In the genomic region with DNA sequence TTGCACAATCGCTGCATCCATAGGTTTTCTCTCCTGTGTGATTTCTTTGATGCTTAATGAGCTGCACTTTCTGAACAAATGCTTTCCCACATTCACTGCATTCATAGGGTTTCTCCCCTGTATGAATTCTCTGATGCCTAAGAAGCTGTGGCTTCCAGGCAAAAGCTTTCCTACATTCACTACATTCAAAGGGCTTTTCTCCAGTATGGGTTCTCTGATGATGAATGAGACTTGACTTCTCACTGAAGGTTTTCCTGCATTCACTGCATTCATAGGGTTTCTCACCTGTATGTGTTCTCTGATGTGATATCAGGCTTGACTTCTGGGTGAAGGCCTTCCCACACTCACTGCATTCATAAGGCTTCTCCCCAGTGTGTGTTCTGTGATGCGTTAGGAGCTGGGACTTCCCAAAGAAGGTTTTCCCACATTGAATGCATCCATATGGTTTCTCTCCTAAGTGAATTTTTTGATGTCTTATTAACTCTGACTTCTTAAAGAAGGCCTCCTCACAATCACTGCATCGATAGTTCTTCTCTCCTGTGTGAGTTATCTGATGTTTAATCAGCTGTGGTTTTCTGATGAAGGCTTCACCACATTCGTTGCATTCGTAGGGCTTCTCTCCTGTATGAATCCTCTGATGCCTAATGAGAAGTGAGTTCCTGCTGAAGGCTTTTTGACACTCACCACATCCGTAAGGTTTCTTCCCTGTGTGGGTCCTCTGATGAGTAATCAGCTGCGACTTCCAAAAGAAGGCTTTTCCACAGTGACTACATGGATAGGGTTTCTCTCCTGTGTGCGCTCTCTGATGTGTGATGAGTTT, we compare ENCODE assay signal across 24 cellular contexts. TPM values are rescaled to one million over a fixed set of nuclear protein-coding genes. Genes with fewer than 3 reads are reported as not detected.
DNase-seq lines count a peak whose midpoint lies in the region; ATAC-seq and TF ChIP-seq lines count a peak whose summit lies in the region.
"Had no signal": no experiment of that assay in that cellular context is flagged by ENCODE, and none has a peak within 500 bp of the region (broad histone marks: within the 10 kb centered on the region; RNA-seq: fewer than 3 reads in every experiment).

No MANE protein-coding gene starts in this region.

- peaks cover 100% of the 10 kb centered on the region for H3K9me3 Mint-ChIP-seq in GM23338
- peaks cover 99% of the 10 kb centered on the region for H3K9me3 Mint-ChIP-seq in nephron progenitor cell

- no peak overlapping the region for H3K9ac ChIP-seq in smooth muscle cell (ENCODE audit: low read depth)

- H3K4me1 ChIP-seq in GM23338 (ENCODE audit: insufficient read depth), result no peaks in the 10 kb centered on the region
- H3K4me1 ChIP-seq in SJSA1 (replicated peaks), result no peaks in the 10 kb centered on the region
- no peaks in the 10 kb centered on the region for H3K4me1 ChIP-seq in hepatocyte (ENCODE audit: insufficient read depth)
- no peaks in the 10 kb centered on the region for H3K4me1 ChIP-seq in smooth muscle cell (ENCODE audit: low read depth)
- H3K4me1 ChIP-seq in ovary (ENCODE audit: insufficient read depth), result no peaks in the 10 kb centered on the region
- H3K4me1 ChIP-seq: foreskin keratinocyte, psoas muscle, spleen, stomach, upper lobe of left lung had no signal

- H4K20me1 ChIP-seq in GM23338 (replicated peaks; ENCODE audit: insufficient read depth) (no peaks in the 10 kb centered on the region), hepatocyte (ENCODE audit: insufficient read depth, poor library complexity, severe bottlenecking) (no peaks in the 10 kb centered on the region), smooth muscle cell (ENCODE audit: low read depth) (no peaks in the 10 kb centered on the region)

- H3K36me3 Mint-ChIP-seq in GM23338 (ENCODE audit: low read depth), result peaks cover 91% of the 10 kb centered on the region
- peaks cover 100% of the 10 kb centered on the region for H3K36me3 Mint-ChIP-seq in nephron progenitor cell (ENCODE audit: low read depth)

- H3K4me1 Mint-ChIP-seq in GM23338 (no peaks in the 10 kb centered on the region), nephron progenitor cell (no peaks in the 10 kb centered on the region)
- H3K4me1 Mint-ChIP-seq: activated CD4-positive, alpha-beta T cell treated with anti-CD3 and anti-CD28 coated beads, Interleukin-2, amount 10 ng/mL, durations not matched to agents 7 days and 5 days; nephron had no signal

- DNase-seq in GM23338 (ENCODE audit: low spot score) (no peak), SJSA1 (ENCODE audit: low read depth in 1 of 2, low spot score in 2 of 2) (peak; percentile 63 to 66), hepatocyte (ENCODE audit: low spot score) (no peak), smooth muscle cell (lab: John Stamatoyannopoulos, UW; ENCODE audit: unreplicated experiment) (no peak), NCI-H226 (no peak), ovary (no peak), nephron progenitor cell (no peak)
- DNase-seq: activated CD4-positive, alpha-beta T cell treated with anti-CD3 and anti-CD28 coated beads, Interleukin-2, amount 10 ng/mL, durations not matched to agents 7 days and 5 days; activated CD8-positive, alpha-beta memory T cell treated with anti-CD3 and anti-CD28 coated beads, Interleukin-2, amount 50 U/mL, for 4 hours; activated effector memory CD4-positive, alpha-beta T cell treated with Interleukin-2 at 50 U/mL for 16 hours; IMR-90; MM.1S; NCI-H1694; NCI-H2227 treated with DMSO at 0.1 percent for 48 hours; NCI-H774; psoas muscle; spleen; stimulated activated CD4-positive, alpha-beta T cell treated with anti-CD3 and anti-CD28 coated beads, Interleukin-4, amount 100 ng/mL, for 4 hours; stomach; T-helper 1 cell; upper lobe of left lung had no signal

- TF ChIP-seq POLR2A in ovary (IDR thresholded peaks at IDR 0.05), result no peak

- H3K36me3 ChIP-seq in GM23338 (ENCODE audit: insufficient read depth) (peaks cover 47% of the 10 kb centered on the region), SJSA1 (no peaks in the 10 kb centered on the region), hepatocyte (replicated peaks; ENCODE audit: insufficient read depth, low read depth) (peaks cover 23% of the 10 kb centered on the region), smooth muscle cell (ENCODE audit: low read depth) (peaks cover 75% of the 10 kb centered on the region), ovary (no peaks in the 10 kb centered on the region)

- no peak for ATAC-seq in GM23338
- ATAC-seq: foreskin keratinocyte, psoas muscle had no signal

- H3K27me3 ChIP-seq in GM23338 (ENCODE audit: insufficient read depth) (0 out of 2 replicates have a peak, but pooled peaks cover 4% of the 10 kb centered on the region), SJSA1 (replicated peaks) (no peaks in the 10 kb centered on the region), hepatocyte (no peaks in the 10 kb centered on the region), smooth muscle cell (ENCODE audit: low read depth) (no peaks in the 10 kb centered on the region), ovary (no peaks in the 10 kb centered on the region)
- H3K27me3 ChIP-seq: foreskin keratinocyte, spleen, stomach, upper lobe of left lung had no signal

- H3K27ac Mint-ChIP-seq in GM23338 (no peak overlapping the region), nephron progenitor cell (no peak overlapping the region)
- H3K27ac Mint-ChIP-seq: activated CD4-positive, alpha-beta T cell treated with anti-CD3 and anti-CD28 coated beads, Interleukin-2, amount 10 ng/mL, durations not matched to agents 7 days and 5 days; nephron had no signal

- H3F3A ChIP-seq in GM23338 (replicated peaks; ENCODE audit: low read depth) (0 out of 2 replicates have a peak, but pooled peaks cover 10% of the 10 kb centered on the region), smooth muscle cell (ENCODE audit: low read depth) (peaks cover 9% of the 10 kb centered on the region)

- H3K9me3 ChIP-seq in SJSA1 (replicated peaks) (peaks cover 90% of the 10 kb centered on the region), hepatocyte (ENCODE audit: low read depth) (peaks cover 84% of the 10 kb centered on the region), smooth muscle cell (replicated peaks; ENCODE audit: low read depth) (peaks cover 98% of the 10 kb centered on the region), ovary (peaks cover 10 to 59% of the 10 kb centered on the region in 2 donors)

- WGBS in hepatocyte (ENCODE audit: low lambda C conversion rate, missing lambda C conversion rate), result 96% methylated on average over 8 of the region's 8 CpGs
- WGBS in smooth muscle cell (ENCODE audit: low lambda C conversion rate), result 98% methylated on average over 8 of the region's 8 CpGs
- 98 to 99% (median 98%) methylated on average over 8 of the region's 8 CpGs for WGBS in ovary, 3 donors

- H3K9me2 ChIP-seq in GM23338 (ENCODE audit: insufficient read depth) (no peaks in the 10 kb centered on the region), hepatocyte (replicated peaks; ENCODE audit: insufficient read depth) (no peaks in the 10 kb centered on the region)

- intact Hi-C loops in ovary (cut with DNase I), result no loop called here

- TF ChIP-seq CTCF in GM23338 (conservative IDR thresholded peaks at IDR 0.05; ENCODE audit: low read depth in 2 of 2), result no peak
- TF ChIP-seq CTCF in hepatocyte (IDR thresholded peaks at IDR 0.05; ENCODE audit: poor library complexity), result no peak
- TF ChIP-seq CTCF in smooth muscle cell (IDR thresholded peaks at IDR 0.05; ENCODE audit: borderline replicate concordance, insufficient read depth, poor library complexity, severe bottlenecking), result no peak
- no peak for TF ChIP-seq CTCF in ovary (IDR thresholded peaks at IDR 0.05)
- no peak for TF ChIP-seq CTCF in nephron progenitor cell (IDR thresholded peaks at IDR 0.05)

- H3K27me3 Mint-ChIP-seq in GM23338 (ENCODE audit: insufficient read depth, low read depth, poor library complexity) (peaks cover 5% of the 10 kb centered on the region), nephron progenitor cell (ENCODE audit: low read depth, poor library complexity) (peaks cover 6% of the 10 kb centered on the region)
- H3K27me3 Mint-ChIP-seq: activated CD4-positive, alpha-beta T cell treated with anti-CD3 and anti-CD28 coated beads, Interleukin-2, amount 10 ng/mL, durations not matched to agents 7 days and 5 days had no signal

- H3K4me2 ChIP-seq in GM23338 (no peak overlapping the region), hepatocyte (no peak overlapping the region), smooth muscle cell (no peak overlapping the region)

- H3K79me2 ChIP-seq in GM23338 (replicated peaks; ENCODE audit: insufficient read depth) (no peaks in the 10 kb centered on the region), hepatocyte (no peaks in the 10 kb centered on the region), smooth muscle cell (ENCODE audit: low read depth) (no peaks in the 10 kb centered on the region)

- no peak overlapping the region for H3K4me3 Mint-ChIP-seq in GM23338
- no peak overlapping the region for H3K4me3 Mint-ChIP-seq in nephron progenitor cell
- H3K4me3 Mint-ChIP-seq: activated CD4-positive, alpha-beta T cell treated with anti-CD3 and anti-CD28 coated beads, Interleukin-2, amount 10 ng/mL, durations not matched to agents 7 days and 5 days; nephron had no signal

- no peak overlapping the region for H3K27ac ChIP-seq in GM23338 (ENCODE audit: low read depth)
- no peak overlapping the region for H3K27ac ChIP-seq in SJSA1
- no peak overlapping the region for H3K27ac ChIP-seq in hepatocyte
- no peak overlapping the region for H3K27ac ChIP-seq in smooth muscle cell (ENCODE audit: low read depth)
- H3K27ac ChIP-seq in ovary, result no peak overlapping the region
- H3K27ac ChIP-seq: epithelial cell of prostate, foreskin keratinocyte, psoas muscle, spleen, stomach, upper lobe of left lung had no signal

- H2AFZ ChIP-seq in GM23338 (no peak overlapping the region), hepatocyte (no peak overlapping the region), smooth muscle cell (ENCODE audit: low read depth) (no peak overlapping the region)

- TF ChIP-seq EP300 in ovary (IDR thresholded peaks at IDR 0.05), result no peak

- peak overlapping the region; percentile 7; the same call in 1 of the 2 replicates for H3K4me3 ChIP-seq in GM23338
- H3K4me3 ChIP-seq in SJSA1, result no peak overlapping the region
- H3K4me3 ChIP-seq in hepatocyte, result peak overlapping the region; percentile 13
- H3K4me3 ChIP-seq in smooth muscle cell, result peak overlapping the region; percentile 19
- no peak overlapping the region for H3K4me3 ChIP-seq in ovary
- H3K4me3 ChIP-seq: psoas muscle, stomach, upper lobe of left lung had no signal

RNA-seq across cellular contexts. Expression of gene ZNF605, which starts 30.3 kb away (rescaled TPM):
- 14.4 and 17.1 TPM in 2 replicates for total RNA-seq in GM23338 (2014; rRNA removed; shearing (Covaris generic))
- polyA plus RNA-seq in GM23338 (2016; fragmentation: Nextera tagmentation; extraction: Ambion mirVana) (10.7 and 13.5 TPM in 2 replicates), hepatocyte (2.8 and 3.5 TPM in 2 replicates), smooth muscle cell (4.1 and 6.3 TPM in 2 replicates), ovary (10 to 100 TPM in 1 of 2 donors, 1 to 10 TPM in 1; 5.2 to 10.3 TPM)
- 0.32 and 0.88 TPM in 2 replicates for total RNA-seq in SJSA1 (2014; rRNA removed; shearing (Covaris generic))
- total RNA-seq in hepatocyte (10.5 and 10.9 TPM in 2 replicates), smooth muscle cell (9.7 and 13.9 TPM in 2 replicates), ovary (10 to 100 TPM in 5 of 7 donors, 1 to 10 TPM in 2; 8.3 to 20.9 (median 14.5) TPM)

RNA-seq across cellular contexts. Expression of gene CHFR, which starts 38.4 kb away (rescaled TPM):
- total RNA-seq in GM23338 (2014; rRNA removed; shearing (Covaris generic)), result 42.7 and 47.7 TPM in 2 replicates
- polyA plus RNA-seq in GM23338 (2016; fragmentation: Nextera tagmentation; extraction: Ambion mirVana) (20.6 and 23.0 TPM in 2 replicates), hepatocyte (36.2 and 36.8 TPM in 2 replicates), smooth muscle cell (24.0 and 26.2 TPM in 2 replicates), ovary (10 to 100 TPM; 12.0 to 17.5 TPM)
- total RNA-seq in SJSA1 (2014; rRNA removed; shearing (Covaris generic)), result 4.5 and 7.1 TPM in 2 replicates
- total RNA-seq in hepatocyte (33.4 and 37.6 TPM in 2 replicates), smooth muscle cell (24.0 and 27.5 TPM in 2 replicates), ovary (10 to 100 TPM; 11.7 to 36.4 (median 18.8) TPM)

Comparison
In these comparisons a context has a peak if more than half of its experiments do, and no peak if none do; other contexts are left out.
1. DNase-seq: peak in SJSA1 (2 of 2); none in GM23338 (single experiment), hepatocyte (single experiment), smooth muscle cell (single experiment), NCI-H226 (single experiment), ovary (0 of 5) and nephron progenitor cell (single experiment).
2. H3K4me3 ChIP-seq: peak in GM23338 (single experiment), hepatocyte (single experiment) and smooth muscle cell (single experiment); none in SJSA1 (single experiment) and ovary (single experiment).